ENCODE assay signal across 13 cellular contexts in the genomic region with DNA sequence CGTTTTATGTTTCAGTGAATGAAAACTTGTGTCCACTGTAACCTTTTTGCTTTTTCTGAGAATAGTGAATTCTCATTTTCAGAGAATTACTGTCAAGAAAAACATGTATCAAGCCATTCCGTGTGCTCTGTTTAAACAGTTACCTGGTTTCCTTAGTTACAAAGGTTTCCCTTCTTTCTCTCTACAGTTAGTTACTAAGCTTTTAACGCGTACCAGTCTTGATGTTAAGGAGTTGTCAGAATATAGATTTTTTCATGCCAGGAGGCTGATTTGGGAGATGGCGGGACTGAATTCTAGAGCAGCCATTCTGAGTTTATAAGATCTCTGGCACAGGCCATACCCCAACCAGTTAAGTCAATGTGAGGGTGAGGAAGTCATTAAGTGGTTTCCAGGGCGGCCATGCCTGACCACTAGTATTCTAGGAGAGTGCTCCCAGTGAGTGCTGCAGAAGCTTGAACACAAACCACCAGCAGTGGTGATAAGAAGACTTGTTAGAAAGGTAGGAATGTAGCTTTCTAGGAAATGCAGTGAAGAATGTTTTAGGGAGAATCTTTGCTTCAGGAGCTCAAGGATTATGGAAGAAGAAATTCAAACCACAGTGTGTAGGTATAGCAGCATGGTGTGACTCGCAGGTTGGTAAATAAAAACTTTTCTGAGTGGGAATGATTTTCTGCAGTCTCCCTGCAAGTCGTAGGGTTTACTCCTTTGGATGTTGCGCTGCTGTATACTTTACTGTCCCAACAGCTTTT.
DNase-seq lines count a peak whose midpoint lies in the region; ATAC-seq, FAIRE-seq and TF ChIP-seq lines count a peak whose summit lies in the region.
"Had no signal": no experiment of that assay in that cellular context is flagged by ENCODE, and none has a peak within 500 bp of the region (broad histone marks: within the 10 kb centered on the region; RNA-seq: fewer than 3 reads in every experiment).

No MANE protein-coding gene starts in this region.

- TF ChIP-seq CTCF in astrocyte (IDR thresholded peaks at IDR 0.05; ENCODE audit: insufficient read depth, low read depth, low read length) (no peak), progenitor cell of endocrine pancreas (IDR thresholded peaks at IDR 0.05; ENCODE audit: unreplicated experiment) (no peak)

- intact Hi-C loops in head of caudate nucleus (cut with DNase I) = no loop called here

- no peaks in the 10 kb centered on the region for H3K36me3 Mint-ChIP-seq in astrocyte (ENCODE audit: low read depth, unreplicated experiment)
- H3K36me3 Mint-ChIP-seq in progenitor cell of endocrine pancreas (ENCODE audit: insufficient read depth) = no peaks in the 10 kb centered on the region

- H3K4me1 Mint-ChIP-seq in astrocyte (ENCODE audit: low read depth, unreplicated experiment) (peaks cover 35% of the 10 kb centered on the region), progenitor cell of endocrine pancreas (ENCODE audit: low read depth) (peaks cover 25% of the 10 kb centered on the region)

- H3K79me2 ChIP-seq in astrocyte (ENCODE audit: insufficient read depth, low read length) = peaks cover 98% of the 10 kb centered on the region
- H3K79me2 ChIP-seq: parathyroid adenoma had no signal

- H4K20me1 ChIP-seq in astrocyte (ENCODE audit: insufficient read depth, low read length) = peaks cover 96% of the 10 kb centered on the region

- peaks cover 6% of the 10 kb centered on the region for H3K4me1 ChIP-seq in astrocyte (ENCODE audit: insufficient read depth, low read length)

- DNase-seq in DMS53 (lab: John Stamatoyannopoulos, UW) (peak; percentile 12), DMS53 treated with DMSO at 0.1 percent for 48 hours (lab: John Stamatoyannopoulos, UW; ENCODE audit: unreplicated experiment) (no peak), astrocyte (ENCODE audit: low read depth) (peak; percentile 78), progenitor cell of endocrine pancreas (ENCODE audit: low spot score, unreplicated experiment) (no peak), head of caudate nucleus (no peak), T1000 (lab: John Stamatoyannopoulos, UW) (no peak)
- DNase-seq: activated CD8-positive, alpha-beta memory T cell treated with anti-CD3 and anti-CD28 coated beads for 24 hours; NCI-H1417 treated with DMSO at 0.1 percent for 48 hours; substantia nigra had no signal

- H2AFZ ChIP-seq in astrocyte (ENCODE audit: low read depth, low read length) = no peak overlapping the region
- H2AFZ ChIP-seq: parathyroid adenoma had no signal

- H3K27ac Mint-ChIP-seq in astrocyte (ENCODE audit: unreplicated experiment) = peak overlapping the region; percentile 42
- H3K27ac Mint-ChIP-seq in progenitor cell of endocrine pancreas = peak overlapping the region; percentile 53

- H3K9me3 Mint-ChIP-seq in astrocyte (ENCODE audit: unreplicated experiment) (no peaks in the 10 kb centered on the region), progenitor cell of endocrine pancreas (ENCODE audit: low read depth) (no peaks in the 10 kb centered on the region)

- no peaks in the 10 kb centered on the region for H3K36me3 ChIP-seq in astrocyte (ENCODE audit: insufficient read depth, low read length)

- H3K4me3 Mint-ChIP-seq in astrocyte (ENCODE audit: unreplicated experiment) (no peak overlapping the region), progenitor cell of endocrine pancreas (ENCODE audit: low read depth) (no peak overlapping the region)

- no peak for FAIRE-seq in astrocyte (lab: Jason Lieb, UNC)

- H3K27ac ChIP-seq in astrocyte (ENCODE audit: low read depth, low read length) = no peak overlapping the region
- H3K27ac ChIP-seq: 22Rv1, parathyroid adenoma had no signal

- H3K4me2 ChIP-seq in astrocyte (ENCODE audit: low read length) = peak overlapping the region; percentile 6

- H3K9me3 ChIP-seq in astrocyte (ENCODE audit: insufficient read depth, low read depth, low read length) = no peaks in the 10 kb centered on the region

- H3K9ac ChIP-seq in astrocyte (ENCODE audit: low read length) = no peak overlapping the region
- H3K9ac ChIP-seq: parathyroid adenoma had no signal

- H3K27me3 ChIP-seq in astrocyte (ENCODE audit: insufficient read depth, low read length) = no peaks in the 10 kb centered on the region

- peak; percentile 61 for ATAC-seq in HG03460 (IDR thresholded peaks at IDR 0.05; ENCODE audit: unreplicated experiment)
- no peak for ATAC-seq in GM18517 (IDR thresholded peaks at IDR 0.05; ENCODE audit: unreplicated experiment)

- no peaks in the 10 kb centered on the region for H3K27me3 Mint-ChIP-seq in astrocyte (ENCODE audit: low read depth, unreplicated experiment)
- no peaks in the 10 kb centered on the region for H3K27me3 Mint-ChIP-seq in progenitor cell of endocrine pancreas

- no peak overlapping the region for H3K4me3 ChIP-seq in astrocyte (ENCODE audit: insufficient read depth, low read depth, low read length)

Comparison
In these comparisons a context has a peak if more than half of its experiments do, and no peak if none do; other contexts are left out.
1. DNase-seq: peak in DMS53 (single experiment) and astrocyte (single experiment); none in DMS53 treated with DMSO at 0.1 percent for 48 hours (single experiment), progenitor cell of endocrine pancreas (single experiment), head of caudate nucleus (0 of 42) and T1000 (single experiment).